In genomic region chr11:118572914-118573550, GRCh38 we compare ENCODE assay signal across 8 cellular contexts. TPM values are rescaled to one million over a fixed set of nuclear protein-coding genes. Genes with fewer than 3 reads are reported as not detected.
DNase-seq lines count a peak whose midpoint lies in the region; ATAC-seq, FAIRE-seq and TF ChIP-seq lines count a peak whose summit lies in the region.

No MANE protein-coding gene starts in this region.

- DNase-seq in AG04450 (ENCODE audit: low read depth, low spot score) (no peak), T-helper 2 cell (peak in 3 of 5 experiments; percentile 15 to 82 (median 38)), choroid plexus epithelial cell (ENCODE audit: low read depth) (peak; percentile 66), frontal cortex (ENCODE audit: low spot score in 2 of 2) (no peak)

- H3K4me3 ChIP-seq in AG04450 (ENCODE audit: low read depth, low read length) (peak overlapping the region; percentile 94), choroid plexus epithelial cell (ENCODE audit: low read depth, low read length) (peak overlapping the region; percentile 95), liver (ENCODE audit: low read depth in 1 of 3, low read length in 3 of 3) (peak overlapping the region; percentile 77 to 99 (median 97))

- H3K4me1 ChIP-seq in liver (ENCODE audit: control insufficient read depth in 4 of 4, insufficient read depth in 4 of 4, low read length in 3 of 4): peaks cover 6 to 38% (median 24%) of the 10 kb centered on the region in 4 donors

- FAIRE-seq in frontal cortex (lab: Jason Lieb, UNC): no peak

- H3K36me3 ChIP-seq in liver (ENCODE audit: control insufficient read depth in 4 of 4, insufficient read depth in 3 of 4, low read depth in 1 of 4, low read length in 3 of 4): peaks cover 0 to 2% (median 0%) of the 10 kb centered on the region in 4 donors

- H3K9me3 ChIP-seq in AG04450 (ENCODE audit: control insufficient read depth, insufficient read depth, low read length) (peaks cover 4% of the 10 kb centered on the region; the same call in 1 of the 2 replicates), liver (ENCODE audit: control insufficient read depth in 4 of 4, low read length in 3 of 4) (no peaks in the 10 kb centered on the region)

- H3K9ac ChIP-seq in liver (ENCODE audit: low read depth in 1 of 2, low read length in 2 of 2): peak overlapping the region; percentile 60 to 99

- WGBS in liver: under 1% methylated on average over 12 of the region's 12 CpGs

- POLR2A ChIA-PET in AG04450 (lab: Yijun Ruan, JAX): interaction anchor here (1.4 to 2.0 kb wide), 4 partner anchors 8 to 49 kb away, joined by 3 to 9 read pairs (median 7); no protein-coding TSS in a partner anchor

- ATAC-seq in GM18511 (IDR thresholded peaks at IDR 0.05; ENCODE audit: unreplicated experiment) (peak; percentile 25), HG03280 (IDR thresholded peaks at IDR 0.05; ENCODE audit: unreplicated experiment) (peak; percentile 30)

- no peak for TF ChIP-seq RAD21 in liver (IDR thresholded peaks at IDR 0.05)

- CTCF ChIA-PET in AG04450 (lab: Charles Lee): interaction anchor here (0.6 kb wide), 1 partner anchor 766 kb away, joined by 3 read pairs; no protein-coding TSS in a partner anchor

- TF ChIP-seq CTCF in AG04450 (IDR thresholded peaks at IDR 0.05; ENCODE audit: low read depth, low read length) (no peak), choroid plexus epithelial cell (conservative IDR thresholded peaks at IDR 0.05; ENCODE audit: low read depth, low read length) (no peak), liver (IDR thresholded peaks at IDR 0.05; ENCODE audit: low read depth, low read length, missing input control) (no peak)

- H3K27ac ChIP-seq in AG04450 (ENCODE audit: low read depth, low read length) (peak overlapping the region; percentile 100), liver (ENCODE audit: low read depth in 1 of 2, low read length in 2 of 2) (peak overlapping the region; percentile 97 to 100), temporal lobe (ENCODE audit: low read depth, low read length) (peak overlapping the region; percentile 88)

- H3K27me3 ChIP-seq in AG04450 (ENCODE audit: control insufficient read depth, insufficient read depth, low read length) (no peaks in the 10 kb centered on the region), liver (ENCODE audit: control insufficient read depth in 4 of 4, insufficient read depth in 4 of 4, low read length in 3 of 4) (no peaks in the 10 kb centered on the region)

TF ChIP-seq in liver, 16 proteins besides CTCF, POLR2A, EP300 and RAD21:
- TF ChIP-seq REST (IDR thresholded peaks at IDR 0.05): no peak
- TF ChIP-seq GABPA (IDR thresholded peaks at IDR 0.05 in 1 of 2, conservative IDR thresholded peaks at IDR 0.05 in 1 of 2): no peak
- no peak for TF ChIP-seq TAF1 (conservative IDR thresholded peaks at IDR 0.05)
- no peak for TF ChIP-seq HNF4G (IDR thresholded peaks at IDR 0.05)
- TF ChIP-seq FOXA1 (IDR thresholded peaks at IDR 0.05): no peak
- TF ChIP-seq, protein P1, sequence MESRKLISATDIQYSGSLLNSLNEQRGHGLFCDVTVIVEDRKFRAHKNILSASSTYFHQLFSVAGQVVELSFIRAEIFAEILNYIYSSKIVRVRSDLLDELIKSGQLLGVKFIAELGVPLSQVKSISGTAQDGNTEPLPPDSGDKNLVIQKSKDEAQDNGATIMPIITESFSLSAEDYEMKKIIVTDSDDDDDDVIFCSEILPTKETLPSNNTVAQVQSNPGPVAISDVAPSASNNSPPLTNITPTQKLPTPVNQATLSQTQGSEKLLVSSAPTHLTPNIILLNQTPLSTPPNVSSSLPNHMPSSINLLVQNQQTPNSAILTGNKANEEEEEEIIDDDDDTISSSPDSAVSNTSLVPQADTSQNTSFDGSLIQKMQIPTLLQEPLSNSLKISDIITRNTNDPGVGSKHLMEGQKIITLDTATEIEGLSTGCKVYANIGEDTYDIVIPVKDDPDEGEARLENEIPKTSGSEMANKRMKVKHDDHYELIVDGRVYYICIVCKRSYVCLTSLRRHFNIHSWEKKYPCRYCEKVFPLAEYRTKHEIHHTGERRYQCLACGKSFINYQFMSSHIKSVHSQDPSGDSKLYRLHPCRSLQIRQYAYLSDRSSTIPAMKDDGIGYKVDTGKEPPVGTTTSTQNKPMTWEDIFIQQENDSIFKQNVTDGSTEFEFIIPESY (IDR thresholded peaks at IDR 0.05): no peak
- TF ChIP-seq NR2F2 (IDR thresholded peaks at IDR 0.05): no peak
- no peak for TF ChIP-seq MAX (IDR thresholded peaks at IDR 0.05)
- TF ChIP-seq SP1 (IDR thresholded peaks at IDR 0.05): no peak
- no peak for TF ChIP-seq ATF3 (IDR thresholded peaks at IDR 0.05)
- TF ChIP-seq RXRA (IDR thresholded peaks at IDR 0.05): no peak
- no peak for TF ChIP-seq JUND (IDR thresholded peaks at IDR 0.05)
- no peak for TF ChIP-seq YY1 (IDR thresholded peaks at IDR 0.05)
- TF ChIP-seq HNF4A (conservative IDR thresholded peaks at IDR 0.05): no peak
- no peak for TF ChIP-seq FOXA2 (IDR thresholded peaks at IDR 0.05)
- no peak for TF ChIP-seq EGR1 (IDR thresholded peaks at IDR 0.05; ENCODE audit: low read depth in 2 of 2)

RNA-seq across cellular contexts. Expression of gene ARCN1, which starts 0.8 kb away (rescaled TPM):
- polyA plus RNA-seq in AG04450 (2011; rRNA removed) (303 and 387 TPM in 2 replicates), liver (10 to 100 TPM; 36.7 to 63.5 TPM)
- polyA minus RNA-seq in AG04450 (2011; rRNA and poly(A)+ RNA removed): 165 and 229 TPM in 2 replicates
- total RNA-seq in liver (10 to 100 TPM; 40.1 to 95.4 TPM), temporal lobe (67.9 TPM), frontal cortex (71.3 TPM)

RNA-seq across cellular contexts. Expression of gene IFT46, which starts 7.3 kb away (rescaled TPM):
- 40.8 and 57.2 TPM in 2 replicates for polyA plus RNA-seq in AG04450 (2011; rRNA removed)
- polyA minus RNA-seq in AG04450 (2011; rRNA and poly(A)+ RNA removed): 25.8 and 26.3 TPM in 2 replicates
- 1 to 10 TPM; 3.9 to 6.4 TPM for total RNA-seq in liver
- 1 to 10 TPM; 3.9 to 4.6 TPM for polyA plus RNA-seq in liver
- 31.7 TPM for total RNA-seq in temporal lobe
- 69.7 TPM for total RNA-seq in frontal cortex

RNA-seq across cellular contexts. Expression of gene PHLDB1, which starts 34.4 kb away (rescaled TPM):
- 83.0 and 97.6 TPM in 2 replicates for polyA plus RNA-seq in AG04450 (2011; rRNA removed)
- 122 and 164 TPM in 2 replicates for polyA minus RNA-seq in AG04450 (2011; rRNA and poly(A)+ RNA removed)
- total RNA-seq in liver: 10 to 100 TPM in 1 of 2 donors, 1 to 10 TPM in 1; 6.8 to 15.4 TPM
- 1 to 10 TPM; 4.8 to 5.3 TPM for polyA plus RNA-seq in liver
- total RNA-seq in temporal lobe: 57.0 TPM
- total RNA-seq in frontal cortex: 53.8 TPM

RNA-seq across cellular contexts. Expression of gene TMEM25, which starts 42.0 kb away (rescaled TPM):
- polyA plus RNA-seq in AG04450 (2011; rRNA removed) (22.5 and 26.1 TPM in 2 replicates), liver (1 to 10 TPM; 5.5 to 6.7 TPM)
- polyA minus RNA-seq in AG04450 (2011; rRNA and poly(A)+ RNA removed): 20.0 and 28.8 TPM in 2 replicates
- total RNA-seq in liver (10 to 100 TPM in 1 of 2 donors, 1 to 10 TPM in 1; 7.6 to 19.9 TPM), temporal lobe (23.1 TPM), frontal cortex (27.3 TPM)

RNA-seq across cellular contexts. Expression of gene TTC36, which starts 45.8 kb away (rescaled TPM):
- polyA plus RNA-seq in AG04450 (2011; rRNA removed) (not detected in 2 replicates), liver (10 to 100 TPM; 36.9 to 66.1 TPM)
- not detected in 2 replicates for polyA minus RNA-seq in AG04450 (2011; rRNA and poly(A)+ RNA removed)
- total RNA-seq in liver (10 to 100 TPM in 1 of 2 donors, 1 to 10 TPM in 1; 2.0 to 32.7 TPM), temporal lobe (3.7 TPM), frontal cortex (2.4 TPM)

Comparison
In these comparisons a context has a peak if more than half of its experiments do, and no peak if none do; other contexts are left out.
1. DNase-seq: peak in T-helper 2 cell (3 of 5) and choroid plexus epithelial cell (single experiment); none in AG04450 (single experiment) and frontal cortex (0 of 2).
2. Peak in every context shown above with its lines, with median percentiles within 50 percentile points of each other: H3K27ac ChIP-seq and H3K4me3 ChIP-seq.